Comparison of ENCODE assay signal across 24 cellular contexts in the genomic region with DNA sequence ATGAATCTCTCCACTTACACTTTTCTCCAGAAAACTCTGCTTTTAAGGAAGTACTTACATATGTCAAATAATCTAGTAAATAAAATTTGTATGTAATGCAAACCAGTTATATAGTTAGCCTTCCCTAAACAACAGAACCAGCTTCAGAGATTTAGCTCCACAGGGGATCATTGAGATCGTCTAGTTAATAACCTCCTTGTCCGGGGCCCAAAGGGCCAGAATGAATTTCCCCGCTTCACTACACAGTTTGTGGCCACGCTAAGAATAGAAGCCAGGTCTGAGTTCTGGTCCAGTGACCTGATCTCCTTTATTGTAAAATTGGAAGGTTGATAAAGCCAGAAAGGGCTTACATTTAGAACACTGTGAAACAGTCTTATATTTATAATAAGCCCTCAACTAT.
DNase-seq lines count a peak whose midpoint lies in the region; ATAC-seq, FAIRE-seq and TF ChIP-seq lines count a peak whose summit lies in the region.
"Had no signal": no experiment of that assay in that cellular context is flagged by ENCODE, and none has a peak within 500 bp of the region (broad histone marks: within the 10 kb centered on the region; RNA-seq: fewer than 3 reads in every experiment).

No MANE protein-coding gene starts in this region.

- no peak overlapping the region for H2BK12ac ChIP-seq in neuronal stem cell (ENCODE audit: low read length)

- H2AK5ac ChIP-seq in neuronal stem cell (ENCODE audit: low read depth, low read length), result no peak overlapping the region

- intact Hi-C loops in esophagus muscularis mucosa (cut with DNase I), result loop anchor here (10.0 kb wide), 1 partner anchor 334 kb away; no protein-coding TSS in a partner anchor

- no peak overlapping the region for H2BK15ac ChIP-seq in neuronal stem cell (ENCODE audit: low read length)

- H3K18ac ChIP-seq in neuronal stem cell (ENCODE audit: low read length), result no peak overlapping the region

- FAIRE-seq in urothelium cell line (lab: Jason Lieb, UNC), result no peak
- FAIRE-seq: G401.6, GM12892 had no signal

- DNase-seq in NCI-H146 (lab: John Stamatoyannopoulos, UW), result peak; percentile 22
- peak; percentile 45 for DNase-seq in WERI-Rb-1
- DNase-seq in esophagus muscularis mucosa (ENCODE audit: extremely low spot score), result no peak
- peak; percentile 14 for DNase-seq in neuronal stem cell (ENCODE audit: low spot score)
- no peak for DNase-seq in urothelium cell line (ENCODE audit: low spot score)
- DNase-seq in BE2C, result no peak
- DNase-seq in upper lobe of left lung, result no peak
- DNase-seq: ACHN; Caco-2; CD4-positive, alpha-beta memory T cell; DMS 273 treated with DMSO at 0.1 percent for 48 hours; GOT3; HCEC 1CT; IMR-90; MV-4-11; NCI-H1105 treated with DMSO at 0.1 percent for 48 hours; NCI-H1694 treated with DMSO at 0.1 percent for 48 hours; NCI-H2081 treated with DMSO at 0.1 percent for 48 hours had no signal

- WGBS in esophagus muscularis mucosa, result 39% methylated on average over 4 of the region's 4 CpGs
- no CpG with 5 or more reads among the region's 4 CpGs for WGBS in neuronal stem cell (ENCODE audit: extremely low coverage in 2 of 2, insufficient read length in 2 of 2, insufficient replicate concordance in 1 of 2), 2 donors
- WGBS in upper lobe of left lung, 2 donors, result 88 to 89% methylated on average over 4 of the region's 4 CpGs

- no peak overlapping the region for H3K9ac ChIP-seq in neuronal stem cell (ENCODE audit: low read depth, low read length, poor library complexity)
- H3K9ac ChIP-seq: BLaER1 treated with 17β-estradiol and CSF1 and Interleukin-3, amounts not matched to agents 10 nM and 100 nM; KMS-11 had no signal

- H3K36me3 ChIP-seq in WERI-Rb-1, result no peaks in the 10 kb centered on the region
- H3K36me3 ChIP-seq in esophagus muscularis mucosa, result no peaks in the 10 kb centered on the region
- H3K36me3 ChIP-seq in neuronal stem cell (replicated peaks in 1 of 2; ENCODE audit: control insufficient read depth in 2 of 2, insufficient read depth in 2 of 2, low read length in 2 of 2), result no peaks in the 10 kb centered on the region
- H3K36me3 ChIP-seq in BE2C, result no peaks in the 10 kb centered on the region
- no peaks in the 10 kb centered on the region for H3K36me3 ChIP-seq in upper lobe of left lung
- H3K36me3 ChIP-seq: BLaER1 treated with 17β-estradiol and CSF1 and Interleukin-3, amounts not matched to agents 10 nM and 100 nM had no signal

- TF ChIP-seq EP300 in esophagus muscularis mucosa (IDR thresholded peaks at IDR 0.05) (no peak), upper lobe of left lung (IDR thresholded peaks at IDR 0.05) (no peak)

- H3K9me3 ChIP-seq in WERI-Rb-1 (ENCODE audit: severe bottlenecking) (no peaks in the 10 kb centered on the region), esophagus muscularis mucosa (no peaks in the 10 kb centered on the region), neuronal stem cell (replicated peaks in 1 of 2; ENCODE audit: control insufficient read depth in 2 of 2, insufficient read depth in 1 of 2, low read depth in 1 of 2, low read length in 2 of 2) (peaks cover 0 to 5% of the 10 kb centered on the region in 2 donors), BE2C (no peaks in the 10 kb centered on the region), upper lobe of left lung (no peaks in the 10 kb centered on the region)
- H3K9me3 ChIP-seq: BLaER1 treated with 17β-estradiol and CSF1 and Interleukin-3, amounts not matched to agents 10 nM and 100 nM; Caco-2 had no signal

- TF ChIP-seq CTCF in WERI-Rb-1 (IDR thresholded peaks at IDR 0.05; ENCODE audit: low read depth, low read length), result no peak
- TF ChIP-seq CTCF in esophagus muscularis mucosa (IDR thresholded peaks at IDR 0.05), result no peak
- TF ChIP-seq CTCF in BE2C (IDR thresholded peaks at IDR 0.05; ENCODE audit: low read depth, low read length), result no peak
- no peak for TF ChIP-seq CTCF in upper lobe of left lung (IDR thresholded peaks at IDR 0.05)

- peak overlapping the region; percentile 10 for H2AFZ ChIP-seq in neuronal stem cell (ENCODE audit: low read length)

- no peak overlapping the region for H3K4me3 ChIP-seq in WERI-Rb-1 (ENCODE audit: low read depth, low read length)
- H3K4me3 ChIP-seq in esophagus muscularis mucosa, result no peak overlapping the region
- no peak overlapping the region for H3K4me3 ChIP-seq in neuronal stem cell (ENCODE audit: low read length in 2 of 2)
- H3K4me3 ChIP-seq in BE2C (ENCODE audit: low read depth, low read length), result no peak overlapping the region
- H3K4me3 ChIP-seq in upper lobe of left lung, result no peak overlapping the region
- H3K4me3 ChIP-seq: BLaER1 treated with 17β-estradiol and CSF1 and Interleukin-3, amounts not matched to agents 10 nM and 100 nM had no signal

- no peak overlapping the region for H3K4ac ChIP-seq in neuronal stem cell (ENCODE audit: low read length)

- H3K23ac ChIP-seq in neuronal stem cell (ENCODE audit: low read depth, low read length, poor library complexity), result no peak overlapping the region

- no peaks in the 10 kb centered on the region for H3K27me3 ChIP-seq in WERI-Rb-1 (ENCODE audit: insufficient read depth, low read depth, severe bottlenecking)
- no peaks in the 10 kb centered on the region for H3K27me3 ChIP-seq in esophagus muscularis mucosa
- no peaks in the 10 kb centered on the region for H3K27me3 ChIP-seq in neuronal stem cell (ENCODE audit: control insufficient read depth in 3 of 3, insufficient read depth in 3 of 3, low read depth in 1 of 3, low read length in 3 of 3)
- no peaks in the 10 kb centered on the region for H3K27me3 ChIP-seq in BE2C
- H3K27me3 ChIP-seq in upper lobe of left lung, result no peaks in the 10 kb centered on the region
- H3K27me3 ChIP-seq: BLaER1 treated with 17β-estradiol and CSF1 and Interleukin-3, amounts not matched to agents 10 nM and 100 nM had no signal

- no peak overlapping the region for H2BK5ac ChIP-seq in neuronal stem cell (ENCODE audit: low read length)

- peak overlapping the region; percentile 50 for H3K27ac ChIP-seq in WERI-Rb-1
- H3K27ac ChIP-seq in esophagus muscularis mucosa (replicated peaks in 1 of 4), result peak overlapping the region; percentile 67 to 76 (median 69)
- H3K27ac ChIP-seq in neuronal stem cell (replicated peaks; ENCODE audit: low read length), result peak overlapping the region; percentile 64
- no peak overlapping the region for H3K27ac ChIP-seq in upper lobe of left lung
- H3K27ac ChIP-seq: BLaER1 treated with 17β-estradiol and CSF1 and Interleukin-3, amounts not matched to agents 10 nM and 100 nM; KMS-11 had no signal

- H3K79me1 ChIP-seq in neuronal stem cell (ENCODE audit: low read depth, low read length), result no peaks in the 10 kb centered on the region

- no peak overlapping the region for H4K8ac ChIP-seq in neuronal stem cell (ENCODE audit: low read depth, low read length)

- H4K91ac ChIP-seq in neuronal stem cell (ENCODE audit: low read depth, low read length, poor library complexity), result no peak overlapping the region

- H3K4me2 ChIP-seq in neuronal stem cell (ENCODE audit: insufficient read depth, low read length, poor library complexity, severe bottlenecking), result no peak overlapping the region
- H3K4me2 ChIP-seq: KMS-11 had no signal

- no peak overlapping the region for H3K14ac ChIP-seq in neuronal stem cell (ENCODE audit: low read length)

- H2BK120ac ChIP-seq in neuronal stem cell (ENCODE audit: low read depth, low read length), result no peak overlapping the region

- ATAC-seq in upper lobe of left lung (ENCODE audit: low FRiP score in 2 of 2), result no peak
- ATAC-seq: Panc1, SK-N-SH treated with all-trans-retinoic acid at 6 μM for 48 hours had no signal

- TF ChIP-seq POLR2A in esophagus muscularis mucosa (IDR thresholded peaks at IDR 0.05; ENCODE audit: low read depth), result no peak
- no peak for TF ChIP-seq POLR2A in upper lobe of left lung (IDR thresholded peaks at IDR 0.05)

- H3K4me1 ChIP-seq in esophagus muscularis mucosa, result peaks cover 0 to 53% (median 41%) of the 10 kb centered on the region in 4 donors
- H3K4me1 ChIP-seq in neuronal stem cell (ENCODE audit: control insufficient read depth in 2 of 2, insufficient read depth in 1 of 2, low read depth in 1 of 2, low read length in 2 of 2), result peaks cover 0 to 12% of the 10 kb centered on the region in 2 donors
- H3K4me1 ChIP-seq in BE2C, result no peaks in the 10 kb centered on the region
- H3K4me1 ChIP-seq in upper lobe of left lung, result no peaks in the 10 kb centered on the region
- H3K4me1 ChIP-seq: Caco-2 had no signal

Comparison
In these comparisons a context has a peak if more than half of its experiments do, and no peak if none do; other contexts are left out.
1. DNase-seq: peak in NCI-H146 (single experiment), WERI-Rb-1 (single experiment) and neuronal stem cell (single experiment); none in esophagus muscularis mucosa (single experiment), urothelium cell line (single experiment), BE2C (single experiment) and upper lobe of left lung (0 of 2).
2. H3K27ac ChIP-seq: peak in WERI-Rb-1 (single experiment), esophagus muscularis mucosa (4 of 4) and neuronal stem cell (single experiment); none in upper lobe of left lung (0 of 4).